8 cellular contexts compared by ENCODE assay signal in genomic region chr3:33799202-33799551, GRCh38. TPM values are rescaled to one million over a fixed set of nuclear protein-coding genes. Genes with fewer than 3 reads are reported as not detected.
DNase-seq lines count a peak whose midpoint lies in the region; ATAC-seq and TF ChIP-seq lines count a peak whose summit lies in the region.

No MANE protein-coding gene starts in this region.

- peak; percentile 1 for ATAC-seq in PC-3

- peaks cover 47% of the 10 kb centered on the region for H3K4me1 ChIP-seq in PC-3 (ENCODE audit: insufficient read depth, low read length)
- H3K4me1 ChIP-seq in parathyroid adenoma: no peaks in the 10 kb centered on the region

- H4K20me1 ChIP-seq in PC-3 (ENCODE audit: low read length): peaks cover 30% of the 10 kb centered on the region; the same call in 1 of the 2 replicates

- DNase-seq in GF-D8 (lab: John Stamatoyannopoulos, UW): peak; percentile 48
- no peak for DNase-seq in PC-3
- no peak for DNase-seq in epithelial cell of proximal tubule (ENCODE audit: low read depth)
- DNase-seq in activated CD4-positive, CD25-positive, alpha-beta regulatory T cell (lab: John Stamatoyannopoulos, UW): no peak
- no peak for DNase-seq in NCI-H1694 (lab: John Stamatoyannopoulos, UW)
- no peak for DNase-seq in retina
- DNase-seq in NCI-H446 treated with DMSO at 0.1 percent for 48 hours (lab: John Stamatoyannopoulos, UW): no peak

- peaks cover 7% of the 10 kb centered on the region for H3F3A ChIP-seq in PC-3 (ENCODE audit: low read length, unreplicated experiment)

- no peak overlapping the region for H2AFZ ChIP-seq in PC-3 (ENCODE audit: low read length)
- H2AFZ ChIP-seq in parathyroid adenoma: peak overlapping the region; percentile 96

- peak overlapping the region; percentile 91 for H3K4me2 ChIP-seq in PC-3 (ENCODE audit: low read length)
- peak overlapping the region; percentile 81 for H3K4me2 ChIP-seq in parathyroid adenoma (ENCODE audit: low read length)

- H3K4me3 ChIP-seq in PC-3 (ENCODE audit: low read length) (peak overlapping the region; percentile 84), epithelial cell of proximal tubule (ENCODE audit: low read depth, low read length) (peak overlapping the region; percentile 73), parathyroid adenoma (ENCODE audit: low read depth, low read length) (peak overlapping the region; percentile 69)

- POLR2A ChIA-PET in PC-3 (lab: Charles Lee; ENCODE audit: unreplicated experiment): interaction anchor here (0.6 to 0.7 kb wide), 3 partner anchors 61 to 358 kb away, joined by 5 to 8 read pairs (median 6); no protein-coding TSS in a partner anchor

- H3K79me2 ChIP-seq in PC-3 (ENCODE audit: low read length) (peaks cover 76% of the 10 kb centered on the region), parathyroid adenoma (peaks cover 16% of the 10 kb centered on the region)

- CTCF ChIA-PET in PC-3 (lab: Charles Lee): interaction anchor here (1.9 kb wide), 1 partner anchor 12 kb away, joined by 8 read pairs; no protein-coding TSS in a partner anchor

- peak overlapping the region; percentile 94 for H3K9ac ChIP-seq in PC-3 (ENCODE audit: low read length)
- H3K9ac ChIP-seq in parathyroid adenoma: no peak overlapping the region

- BruUV-seq in PC-3 (replicated peaks; lab: Mats Ljungman, UMichigan): TSS peak; percentile 56

- H3K9me2 ChIP-seq in PC-3 (replicated peaks; ENCODE audit: low read length): no peaks in the 10 kb centered on the region

- intact Hi-C loops in PC-3 (cut with micrococcal nuclease): loop anchor here (5.0 to 10.0 kb wide), 4 partner anchors 213 to 684 kb away; partner anchors contain the start of gene CRTAP

- H3K36me3 ChIP-seq in PC-3 (ENCODE audit: low read depth, low read length) (peaks cover 7% of the 10 kb centered on the region), parathyroid adenoma (ENCODE audit: control insufficient read depth, insufficient read depth, low read length) (no peaks in the 10 kb centered on the region)

- H3K9me3 ChIP-seq in PC-3 (ENCODE audit: low read length) (no peaks in the 10 kb centered on the region), parathyroid adenoma (ENCODE audit: control insufficient read depth, low read length) (no peaks in the 10 kb centered on the region)

- H3K27me3 ChIP-seq in PC-3 (ENCODE audit: low read length): no peaks in the 10 kb centered on the region
- H3K27me3 ChIP-seq in parathyroid adenoma (ENCODE audit: control insufficient read depth, insufficient read depth, low read length): no peaks in the 10 kb centered on the region

- H3K27ac ChIP-seq in PC-3 (ENCODE audit: low read length) (peak overlapping the region; percentile 86), parathyroid adenoma (peak overlapping the region; percentile 91)

- no peak for TF ChIP-seq CTCF in PC-3 (conservative IDR thresholded peaks at IDR 0.05; ENCODE audit: low read depth, low read length)
- TF ChIP-seq CTCF in epithelial cell of proximal tubule (conservative IDR thresholded peaks at IDR 0.05; ENCODE audit: low read depth, low read length): no peak
- no peak for TF ChIP-seq CTCF in parathyroid adenoma (IDR thresholded peaks at IDR 0.05)

RNA-seq across cellular contexts. Expression of gene PDCD6IP, which starts 0.7 kb away (rescaled TPM):
- total RNA-seq in PC-3 (2014; rRNA removed): 185 and 266 TPM in 2 replicates
- total RNA-seq in epithelial cell of proximal tubule: 71.3 and 103 TPM in 2 replicates
